In genomic region chr10:88952647-88953111, GRCh38 we compare ENCODE assay signal across 1 cellular context.
A peak's percentile ranks its signal among the peaks of the same experiment; 100 is the strongest.
TF ChIP-seq lines count a peak whose summit lies in the region.

Gene ACTA2, minus strand, starts transcription at chr10:88952773. Its CDS starts 3,843 bp downstream, at chr10:88948930.

TF ChIP-seq in SK-N-SH, 30 proteins besides CTCF, POLR2A, EP300 and RAD21 (continued from another document):
- no peak for TF ChIP-seq USF2 (IDR thresholded peaks at IDR 0.05; ENCODE audit: borderline replicate concordance, low read depth, low read length)
- TF ChIP-seq RFX5 (IDR thresholded peaks at IDR 0.05; ENCODE audit: low read length): no peak
- no peak for TF ChIP-seq MXI1 (IDR thresholded peaks at IDR 0.05; ENCODE audit: low read depth, low read length)
- no peak for TF ChIP-seq GABPA (IDR thresholded peaks at IDR 0.05; ENCODE audit: low read depth)
- TF ChIP-seq RXRA (IDR thresholded peaks at IDR 0.05; ENCODE audit: borderline replicate concordance, low read depth): no peak
- TF ChIP-seq TCF12 (IDR thresholded peaks at IDR 0.05): peak; percentile 56
- TF ChIP-seq MEF2A (IDR thresholded peaks at IDR 0.05; ENCODE audit: borderline replicate concordance, low read depth): no peak
- TF ChIP-seq RCOR1 (IDR thresholded peaks at IDR 0.05; ENCODE audit: low read length): 0 out of 2 replicates have a peak, but pooled peaks have one; percentile 31
- TF ChIP-seq, protein P1, sequence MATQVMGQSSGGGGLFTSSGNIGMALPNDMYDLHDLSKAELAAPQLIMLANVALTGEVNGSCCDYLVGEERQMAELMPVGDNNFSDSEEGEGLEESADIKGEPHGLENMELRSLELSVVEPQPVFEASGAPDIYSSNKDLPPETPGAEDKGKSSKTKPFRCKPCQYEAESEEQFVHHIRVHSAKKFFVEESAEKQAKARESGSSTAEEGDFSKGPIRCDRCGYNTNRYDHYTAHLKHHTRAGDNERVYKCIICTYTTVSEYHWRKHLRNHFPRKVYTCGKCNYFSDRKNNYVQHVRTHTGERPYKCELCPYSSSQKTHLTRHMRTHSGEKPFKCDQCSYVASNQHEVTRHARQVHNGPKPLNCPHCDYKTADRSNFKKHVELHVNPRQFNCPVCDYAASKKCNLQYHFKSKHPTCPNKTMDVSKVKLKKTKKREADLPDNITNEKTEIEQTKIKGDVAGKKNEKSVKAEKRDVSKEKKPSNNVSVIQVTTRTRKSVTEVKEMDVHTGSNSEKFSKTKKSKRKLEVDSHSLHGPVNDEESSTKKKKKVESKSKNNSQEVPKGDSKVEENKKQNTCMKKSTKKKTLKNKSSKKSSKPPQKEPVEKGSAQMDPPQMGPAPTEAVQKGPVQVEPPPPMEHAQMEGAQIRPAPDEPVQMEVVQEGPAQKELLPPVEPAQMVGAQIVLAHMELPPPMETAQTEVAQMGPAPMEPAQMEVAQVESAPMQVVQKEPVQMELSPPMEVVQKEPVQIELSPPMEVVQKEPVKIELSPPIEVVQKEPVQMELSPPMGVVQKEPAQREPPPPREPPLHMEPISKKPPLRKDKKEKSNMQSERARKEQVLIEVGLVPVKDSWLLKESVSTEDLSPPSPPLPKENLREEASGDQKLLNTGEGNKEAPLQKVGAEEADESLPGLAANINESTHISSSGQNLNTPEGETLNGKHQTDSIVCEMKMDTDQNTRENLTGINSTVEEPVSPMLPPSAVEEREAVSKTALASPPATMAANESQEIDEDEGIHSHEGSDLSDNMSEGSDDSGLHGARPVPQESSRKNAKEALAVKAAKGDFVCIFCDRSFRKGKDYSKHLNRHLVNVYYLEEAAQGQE (IDR thresholded peaks at IDR 0.05; ENCODE audit: low read depth, low read length): no peak
- TF ChIP-seq SMC3 (IDR thresholded peaks at IDR 0.05; ENCODE audit: low read depth, low read length): no peak
- TF ChIP-seq ELF1 (IDR thresholded peaks at IDR 0.05): no peak
- TF ChIP-seq NRF1 (IDR thresholded peaks at IDR 0.05; ENCODE audit: low read depth, low read length): no peak
- TF ChIP-seq YY1 (IDR thresholded peaks at IDR 0.05; ENCODE audit: low read depth): no peak
- TF ChIP-seq EZH2phosphoT487 (IDR thresholded peaks at IDR 0.05; ENCODE audit: borderline replicate concordance, low read depth): no peak
- TF ChIP-seq IRF3 (IDR thresholded peaks at IDR 0.05; ENCODE audit: low read depth, low read length): no peak
- no peak for TF ChIP-seq GATA2 (CRISPR knock-in tag; IDR thresholded peaks at IDR 0.05)
- TF ChIP-seq ZBTB33 (IDR thresholded peaks at IDR 0.05; ENCODE audit: borderline replicate concordance, low read depth): no peak
- TF ChIP-seq NFIC (IDR thresholded peaks at IDR 0.05; ENCODE audit: borderline replicate concordance): peak; percentile 77
- peak; percentile 15; the same call in 1 of the 2 replicates for TF ChIP-seq FOSL2 (IDR thresholded peaks at IDR 0.05; ENCODE audit: borderline replicate concordance, low read depth)
- TF ChIP-seq, protein P2, sequence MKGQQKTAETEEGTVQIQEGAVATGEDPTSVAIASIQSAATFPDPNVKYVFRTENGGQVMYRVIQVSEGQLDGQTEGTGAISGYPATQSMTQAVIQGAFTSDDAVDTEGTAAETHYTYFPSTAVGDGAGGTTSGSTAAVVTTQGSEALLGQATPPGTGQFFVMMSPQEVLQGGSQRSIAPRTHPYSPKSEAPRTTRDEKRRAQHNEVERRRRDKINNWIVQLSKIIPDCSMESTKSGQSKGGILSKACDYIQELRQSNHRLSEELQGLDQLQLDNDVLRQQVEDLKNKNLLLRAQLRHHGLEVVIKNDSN (IDR thresholded peaks at IDR 0.05; ENCODE audit: borderline replicate concordance, low read depth): no peak
